ENCODE assay signal across 11 cellular contexts in the genomic region with DNA sequence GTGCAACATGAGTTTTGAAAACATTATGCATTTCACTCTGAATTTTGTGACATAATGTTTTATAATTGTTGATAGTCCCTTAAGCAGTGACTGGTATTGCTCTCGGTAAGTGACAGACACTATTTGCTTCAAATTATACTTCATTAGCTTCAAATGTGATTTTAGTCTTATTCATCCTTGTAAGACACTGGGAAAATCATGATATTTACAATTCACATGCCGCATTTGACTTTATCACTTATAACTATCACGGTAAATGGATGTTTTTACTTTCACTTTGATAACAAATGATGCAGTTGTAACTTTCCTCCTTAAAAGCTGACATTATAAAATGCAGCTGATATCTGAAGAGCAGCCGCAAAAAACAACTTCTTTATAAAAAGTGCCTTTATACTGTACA. TPM values are rescaled to one million over a fixed set of nuclear protein-coding genes. Genes with fewer than 3 reads are reported as not detected.
DNase-seq lines count a peak whose midpoint lies in the region; ATAC-seq and TF ChIP-seq lines count a peak whose summit lies in the region.
"Had no signal": no experiment of that assay in that cellular context is flagged by ENCODE, and none has a peak within 500 bp of the region (broad histone marks: within the 10 kb centered on the region; RNA-seq: fewer than 3 reads in every experiment).

No MANE protein-coding gene starts in this region.

- TF ChIP-seq EP300 in sigmoid colon (IDR thresholded peaks at IDR 0.05): no peak

- no peaks in the 10 kb centered on the region for H3K36me3 Mint-ChIP-seq in effector memory CD8-positive, alpha-beta T cell (ENCODE audit: insufficient read depth)

- H3K27ac Mint-ChIP-seq in effector memory CD8-positive, alpha-beta T cell: peak overlapping the region; percentile 11 to 20

- no peak for TF ChIP-seq POLR2A in sigmoid colon (IDR thresholded peaks at IDR 0.05)

- H3K4me3 ChIP-seq in GM12865 (ENCODE audit: low read depth, low read length): peak overlapping the region; percentile 38; the same call in 1 of the 2 replicates
- peak overlapping the region; percentile 48 for H3K4me3 ChIP-seq in PC-9
- H3K4me3 ChIP-seq in sigmoid colon: peak overlapping the region in 3 of 4 donors; percentile 16 to 37 (median 24)
- H3K4me3 ChIP-seq in WERI-Rb-1 (ENCODE audit: low read depth, low read length): no peak overlapping the region

- H3F3A ChIP-seq in PC-9 (ENCODE audit: insufficient read depth, low read depth): no peaks in the 10 kb centered on the region; the same call in 1 of the 2 replicates

- no peaks in the 10 kb centered on the region for H3K9me3 ChIP-seq in PC-9 (ENCODE audit: insufficient read depth, low read depth)
- no peaks in the 10 kb centered on the region for H3K9me3 ChIP-seq in sigmoid colon
- H3K9me3 ChIP-seq in WERI-Rb-1 (ENCODE audit: severe bottlenecking): no peaks in the 10 kb centered on the region

- H2AFZ ChIP-seq in PC-9: peak overlapping the region; percentile 63

- H3K4me1 Mint-ChIP-seq in effector memory CD8-positive, alpha-beta T cell (ENCODE audit: low read depth in 2 of 2): peaks cover 5 to 10% of the 10 kb centered on the region in 2 donors

- no peaks in the 10 kb centered on the region for H3K27me3 ChIP-seq in PC-9 (ENCODE audit: insufficient read depth, low read depth)
- H3K27me3 ChIP-seq in sigmoid colon: no peaks in the 10 kb centered on the region
- H3K27me3 ChIP-seq in foreskin keratinocyte: no peaks in the 10 kb centered on the region
- no peaks in the 10 kb centered on the region for H3K27me3 ChIP-seq in WERI-Rb-1 (ENCODE audit: insufficient read depth, low read depth, severe bottlenecking)

- no peaks in the 10 kb centered on the region for H3K9me2 ChIP-seq in PC-9 (ENCODE audit: insufficient read depth)

- no peak for ATAC-seq in effector memory CD8-positive, alpha-beta T cell (replicated peaks)
- no peak for ATAC-seq in foreskin keratinocyte
- no peak for ATAC-seq in HG03565 (IDR thresholded peaks at IDR 0.05; ENCODE audit: unreplicated experiment)
- ATAC-seq: Right ventricle myocardium inferior had no signal

- H3K36me3 ChIP-seq in PC-9 (ENCODE audit: low read depth): no peaks in the 10 kb centered on the region
- peaks cover under 1 to 45% (median 11%) of the 10 kb centered on the region in 4 donors for H3K36me3 ChIP-seq in sigmoid colon
- no peaks in the 10 kb centered on the region for H3K36me3 ChIP-seq in WERI-Rb-1

- CTCF ChIA-PET in PC-9 (lab: Charles Lee): interaction anchor here (1.3 kb wide), 1 partner anchor 147 kb away, joined by 3 read pairs; no protein-coding TSS in a partner anchor

- POLR2A ChIA-PET in PC-9 (lab: Charles Lee; ENCODE audit: unreplicated experiment): no interaction called here

- H3K27ac ChIP-seq in PC-9 (no peak overlapping the region), sigmoid colon (peak overlapping the region; percentile 63 to 79 (median 73)), foreskin keratinocyte (no peak overlapping the region), WERI-Rb-1 (no peak overlapping the region)

- WGBS in sigmoid colon, 2 donors: 54 to 68% methylated on average over 4 of the region's 4 CpGs

- peak overlapping the region; percentile 74 for H3K4me2 ChIP-seq in PC-9

- intact Hi-C loops in PC-9 (cut with micrococcal nuclease; ENCODE audit: unreplicated experiment): no loop called here
- intact Hi-C loops in sigmoid colon (cut with DNase I): loop anchor here (5.0 to 10.0 kb wide), 2 partner anchors 42 to 1280 kb away; a partner anchor contains a TSS

- DNase-seq in GM12865 (ENCODE audit: low read depth) (no peak), PC-9 (no peak), sigmoid colon (no peak), foreskin keratinocyte (no peak), WERI-Rb-1 (no peak)
- DNase-seq in effector memory CD8-positive, alpha-beta T cell: no peak
- DNase-seq in stimulated activated CD4-positive, alpha-beta T cell treated with anti-CD3 and anti-CD28 coated beads, Interleukin-2, amount 100 ng/mL, for 24 hours: no peak
- DNase-seq: activated CD8-positive, alpha-beta memory T cell treated with anti-CD3 and anti-CD28 coated beads, Interleukin-2, amount 50 U/mL, for 48 hours; NCI-H1417 treated with DMSO at 0.1 percent for 48 hours had no signal

- peaks cover 13% of the 10 kb centered on the region for H3K4me1 ChIP-seq in PC-9 (replicated peaks; ENCODE audit: insufficient read depth)
- H3K4me1 ChIP-seq in sigmoid colon: peaks cover 0 to 70% (median 55%) of the 10 kb centered on the region in 4 donors
- peaks cover 49% of the 10 kb centered on the region for H3K4me1 ChIP-seq in foreskin keratinocyte

- no peaks in the 10 kb centered on the region for H3K79me2 ChIP-seq in PC-9 (ENCODE audit: low read depth)

- no peaks in the 10 kb centered on the region for H3K9me3 Mint-ChIP-seq in effector memory CD8-positive, alpha-beta T cell

- no peaks in the 10 kb centered on the region for H4K20me1 ChIP-seq in PC-9 (ENCODE audit: insufficient read depth)

- BruUV-seq in PC-9 (replicated peaks; lab: Mats Ljungman, UMichigan): no TSS peak

- H3K27me3 Mint-ChIP-seq in effector memory CD8-positive, alpha-beta T cell: peaks cover 0 to 9% of the 10 kb centered on the region in 2 donors

- no peak for TF ChIP-seq CTCF in GM12865 (IDR thresholded peaks at IDR 0.05; ENCODE audit: insufficient read depth, low read depth, low read length, missing control alignments)
- TF ChIP-seq CTCF in PC-9 (conservative IDR thresholded peaks at IDR 0.05): no peak
- no peak for TF ChIP-seq CTCF in sigmoid colon (IDR thresholded peaks at IDR 0.05)
- TF ChIP-seq CTCF in foreskin keratinocyte (conservative IDR thresholded peaks at IDR 0.05): no peak
- no peak for TF ChIP-seq CTCF in WERI-Rb-1 (IDR thresholded peaks at IDR 0.05; ENCODE audit: low read depth, low read length)

- H3K4me3 Mint-ChIP-seq in effector memory CD8-positive, alpha-beta T cell: peak overlapping the region; percentile 50 to 69

RNA-seq across cellular contexts. Expression of a gene that starts 44.1 kb away (rescaled TPM):
- total RNA-seq in PC-9 (2021): 24.7 and 35.8 TPM in 2 replicates
- 1 to 10 TPM in 3 of 4 donors, under 1 TPM in 1; 0.99 to 1.9 (median 1.5) TPM for total RNA-seq in sigmoid colon
- polyA plus RNA-seq in sigmoid colon: 1 to 10 TPM in 1 of 3 donors, under 1 TPM in 2; 0.60 to 4.9 (median 0.69) TPM
- 78.7 and 140 TPM in 2 replicates for total RNA-seq in foreskin keratinocyte
- 9.1 and 14.7 TPM in 2 replicates for polyA plus RNA-seq in foreskin keratinocyte

Comparison
In these comparisons a context has a peak if more than half of its experiments do, and no peak if none do; other contexts are left out.
1. H3K27ac ChIP-seq: peak in sigmoid colon (4 of 4); none in PC-9 (single experiment), foreskin keratinocyte (single experiment) and WERI-Rb-1 (single experiment).